Comparison of ENCODE assay signal across 27 cellular contexts in genomic region chr4:24428850-24429249, GRCh38.
"Had no signal": no experiment of that assay in that cellular context is flagged by ENCODE, and none has a peak within 500 bp of the region (broad histone marks: within the 10 kb centered on the region; RNA-seq: fewer than 3 reads in every experiment).

No MANE protein-coding gene starts in this region.

- H3K27me3 ChIP-seq: ascending aorta, right atrium auricular region had no signal

- H3K27ac ChIP-seq: ascending aorta, esophagus squamous epithelium, right atrium auricular region, WERI-Rb-1 had no signal

- ATAC-seq: left colon; stimulated activated naive CD8-positive, alpha-beta T cell treated with anti-CD3 and anti-CD28 coated beads, Interleukin-15, amount 100 ng/mL, for 72 hours; T-helper 17 cell had no signal

- H3K27ac Mint-ChIP-seq: activated naive CD4-positive, alpha-beta T cell treated with anti-CD3 and anti-CD28 coated beads, Interleukin-2, amount 50 U/mL, for 24 hours; nephron progenitor cell; progenitor cell of endocrine pancreas; stimulated activated naive CD8-positive, alpha-beta T cell treated with anti-CD3 and anti-CD28 coated beads, Interleukin-15, amount 100 ng/mL, for 72 hours; T-helper 17 cell had no signal

- H3K4me1 Mint-ChIP-seq: activated naive CD4-positive, alpha-beta T cell treated with anti-CD3 and anti-CD28 coated beads, Interleukin-2, amount 50 U/mL, for 24 hours; stimulated activated naive CD8-positive, alpha-beta T cell treated with anti-CD3 and anti-CD28 coated beads, Interleukin-15, amount 100 ng/mL, for 72 hours; T-helper 17 cell had no signal

- H3K36me3 ChIP-seq: ascending aorta, esophagus squamous epithelium, right atrium auricular region, WERI-Rb-1 had no signal

- H3K4me1 ChIP-seq: ascending aorta, esophagus squamous epithelium, right atrium auricular region had no signal

- H3K4me3 ChIP-seq: ascending aorta, esophagus squamous epithelium, right atrium auricular region had no signal

- FAIRE-seq: bronchial epithelial cell, endothelial cell of umbilical vein, small intestine had no signal

- H3K4me3 Mint-ChIP-seq: activated naive CD4-positive, alpha-beta T cell treated with anti-CD3 and anti-CD28 coated beads, Interleukin-2, amount 50 U/mL, for 24 hours; nephron progenitor cell; stimulated activated naive CD8-positive, alpha-beta T cell treated with anti-CD3 and anti-CD28 coated beads, Interleukin-15, amount 100 ng/mL, for 72 hours; T-helper 17 cell had no signal

- DNase-seq: activated CD4-positive, alpha-beta T cell treated with anti-CD3 and anti-CD28 coated beads for 1 hour; activated CD8-positive, alpha-beta memory T cell treated with anti-CD3 and anti-CD28 coated beads for 24 hours; activated CD8-positive, alpha-beta memory T cell treated with anti-CD3 and anti-CD28 coated beads, Interleukin-2, amount 50 U/mL, for 48 hours; activated effector memory CD4-positive, alpha-beta T cell treated with anti-CD3 and anti-CD28 coated beads, Interleukin-2, amount 50 U/mL, for 16 hours; activated T-cell treated with anti-CD3 and anti-CD28 coated beads, Interleukin-2, amount 50 U/mL, for 48 hours; cerebellar nuclear complex; dermis blood vessel endothelial cell; effector memory CD4-positive, alpha-beta T cell; esophagus squamous epithelium; islet precursor cell; left colon; midbrain; nephron progenitor cell; occipital lobe; small intestine; stimulated activated CD4-positive, alpha-beta T cell treated with anti-CD3 and anti-CD28 coated beads, Interleukin-15, amount 100 ng/mL, for 24 hours; stimulated activated CD4-positive, alpha-beta T cell treated with anti-CD3 and anti-CD28 coated beads, Interleukin-2, amount 100 ng/mL, for 48 hours; stimulated activated naive CD8-positive, alpha-beta T cell treated with anti-CD3 and anti-CD28 coated beads, Interleukin-15, amount 100 ng/mL, for 72 hours; T-helper 17 cell; trophoblast cell; WERI-Rb-1 had no signal

- H3K36me3 Mint-ChIP-seq: activated naive CD4-positive, alpha-beta T cell treated with anti-CD3 and anti-CD28 coated beads, Interleukin-2, amount 50 U/mL, for 24 hours had no signal

- H3K9me3 Mint-ChIP-seq: activated naive CD4-positive, alpha-beta T cell treated with anti-CD3 and anti-CD28 coated beads, Interleukin-2, amount 50 U/mL, for 24 hours; stimulated activated naive CD8-positive, alpha-beta T cell treated with anti-CD3 and anti-CD28 coated beads, Interleukin-15, amount 100 ng/mL, for 72 hours had no signal
